ENCODE assay signal across 13 cellular contexts in genomic region chr12:115570271-115570777, GRCh38.
DNase-seq lines count a peak whose midpoint lies in the region; ATAC-seq, FAIRE-seq and TF ChIP-seq lines count a peak whose summit lies in the region.
"Had no signal": no experiment of that assay in that cellular context is flagged by ENCODE, and none has a peak within 500 bp of the region (broad histone marks: within the 10 kb centered on the region; RNA-seq: fewer than 3 reads in every experiment).

No MANE protein-coding gene starts in this region.

- H2AK9ac ChIP-seq in IMR-90 (replicated peaks; ENCODE audit: low read depth, low read length, poor library complexity): no peak overlapping the region

- no peaks in the 10 kb centered on the region for H4K20me1 ChIP-seq in IMR-90 (ENCODE audit: insufficient read depth, low read length)

- no peak for TF ChIP-seq POLR2A in IMR-90 (IDR thresholded peaks at IDR 0.05; ENCODE audit: low read depth, low read length)

- no peak overlapping the region for H3K9ac ChIP-seq in IMR-90 (ENCODE audit: low read depth, low read length)

- no peak; the same call in 1 of the 2 replicates for ATAC-seq in IMR-90 (ENCODE audit: low read depth)

- TF ChIP-seq CTCF in AG04450 (IDR thresholded peaks at IDR 0.05; ENCODE audit: low read depth, low read length) (no peak), IMR-90 (conservative IDR thresholded peaks at IDR 0.05; ENCODE audit: low read depth, low read length) (no peak), astrocyte of the cerebellum (IDR thresholded peaks at IDR 0.05; ENCODE audit: low read depth, low read length, missing control alignments) (no peak)

- no CpG with 5 or more reads among the region's 19 CpGs for WGBS in IMR-90 (ENCODE audit: extremely low coverage in 2 of 2, insufficient read length in 1 of 2), 2 experiments
- WGBS in small intestine, 3 donors: 83 to 90% (median 83%) methylated on average over 19 of the region's 19 CpGs

- TF ChIP-seq RAD21 in IMR-90 (IDR thresholded peaks at IDR 0.05; ENCODE audit: low read length): no peak

- H3K9me1 ChIP-seq in IMR-90 (ENCODE audit: insufficient read depth, low read length): no peaks in the 10 kb centered on the region

- H3K9me3 ChIP-seq in AG04450 (ENCODE audit: control insufficient read depth, insufficient read depth, low read length) (no peaks in the 10 kb centered on the region; the same call in 1 of the 2 replicates), IMR-90 (ENCODE audit: control insufficient read depth, insufficient read depth, low read length) (no peaks in the 10 kb centered on the region), small intestine (ENCODE audit: control insufficient read depth, low read depth) (no peaks in the 10 kb centered on the region), SJCRH30 (replicated peaks) (no peaks in the 10 kb centered on the region)
- H3K9me3 ChIP-seq: ovary had no signal

- H4K91ac ChIP-seq in IMR-90 (ENCODE audit: insufficient read depth, low read depth, low read length): no peak overlapping the region

- no peak overlapping the region for H3K4ac ChIP-seq in IMR-90 (ENCODE audit: low read depth, low read length)

- H3K36me3 ChIP-seq in IMR-90 (ENCODE audit: control insufficient read depth, insufficient read depth, low read length) (no peaks in the 10 kb centered on the region), small intestine (ENCODE audit: control insufficient read depth in 2 of 2, insufficient read depth in 2 of 2, low read length in 2 of 2) (no peaks in the 10 kb centered on the region), SJCRH30 (no peaks in the 10 kb centered on the region)
- H3K36me3 ChIP-seq: ovary had no signal

- no peak overlapping the region for H3K56ac ChIP-seq in IMR-90 (ENCODE audit: extremely low read depth, insufficient read depth, low read length)

- H3K79me1 ChIP-seq in IMR-90 (ENCODE audit: low read depth in 1 of 2, low read length in 2 of 2): no peaks in the 10 kb centered on the region

- no peak overlapping the region for H4K8ac ChIP-seq in IMR-90 (ENCODE audit: low read depth in 2 of 2, low read length in 2 of 2)

- no peak overlapping the region for H3K4me2 ChIP-seq in IMR-90 (ENCODE audit: low read depth, low read length)

- H3K23ac ChIP-seq in IMR-90 (ENCODE audit: low read depth, low read length): no peak overlapping the region

- peaks cover 3% of the 10 kb centered on the region for H3K27me3 ChIP-seq in AG04450 (ENCODE audit: control insufficient read depth, insufficient read depth, low read length)
- H3K27me3 ChIP-seq in IMR-90 (ENCODE audit: control insufficient read depth, insufficient read depth, low read length): peaks cover 3% of the 10 kb centered on the region; the same call in 1 of the 2 replicates
- no peaks in the 10 kb centered on the region for H3K27me3 ChIP-seq in small intestine (ENCODE audit: control insufficient read depth in 2 of 2, insufficient read depth in 2 of 2, low read length in 2 of 2)
- H3K27me3 ChIP-seq in SJCRH30: no peaks in the 10 kb centered on the region
- H3K27me3 ChIP-seq: ovary had no signal

- H2BK15ac ChIP-seq in IMR-90 (ENCODE audit: low read depth, low read length): no peak overlapping the region

- H2BK5ac ChIP-seq in IMR-90 (ENCODE audit: low read depth, low read length, poor library complexity, severe bottlenecking): no peak overlapping the region

- H4K5ac ChIP-seq in IMR-90 (ENCODE audit: low read depth, low read length): no peak overlapping the region

- H3K14ac ChIP-seq in IMR-90 (replicated peaks; ENCODE audit: low read depth, low read length): no peak overlapping the region

- CTCF ChIA-PET in AG04450 (lab: Charles Lee): interaction anchor here (1.6 kb wide), 1 partner anchor 347 kb away, joined by 3 read pairs; no protein-coding TSS in a partner anchor
- CTCF ChIA-PET in IMR-90 (lab: Yijun Ruan, JAX): no interaction called here

- POLR2A ChIA-PET in AG04450 (lab: Yijun Ruan, JAX) (no interaction called here), IMR-90 (lab: Charles Lee; ENCODE audit: unreplicated experiment) (no interaction called here)

- peak overlapping the region; percentile 52 for H2AFZ ChIP-seq in IMR-90 (replicated peaks; ENCODE audit: low read length, poor library complexity)

- H2BK120ac ChIP-seq in IMR-90 (ENCODE audit: low read depth, low read length): no peak overlapping the region

- no peak overlapping the region for H2BK20ac ChIP-seq in IMR-90 (ENCODE audit: low read depth, low read length)

- H3K4me3 ChIP-seq in AG04450 (ENCODE audit: low read depth, low read length) (peak overlapping the region; percentile 47), IMR-90 (ENCODE audit: insufficient read depth, low read depth, low read length) (0 out of 2 replicates have a peak overlapping the region, but pooled peaks have one; percentile 10), astrocyte of the cerebellum (ENCODE audit: low read depth, low read length) (peak overlapping the region; percentile 35), small intestine (ENCODE audit: low read depth in 1 of 2, low read length in 2 of 2) (no peak overlapping the region), SJCRH30 (no peak overlapping the region)
- H3K4me3 ChIP-seq: ovary had no signal

- in situ Hi-C loops in IMR-90 (cut with MboI; ENCODE audit: low sequenced_read_pairs) (no loop called here), astrocyte of the cerebellum (cut with HindIII; ENCODE audit: low sequenced_read_pairs) (no loop called here)

- no peak overlapping the region for H2AK5ac ChIP-seq in IMR-90 (ENCODE audit: low read depth, low read length)

- intact Hi-C loops in IMR-90 (cut with micrococcal nuclease): loop anchor here (10.0 kb wide), 1 partner anchor 906 kb away; no protein-coding TSS in a partner anchor

- H3K27ac ChIP-seq in AG04450 (ENCODE audit: low read depth, low read length) (peak overlapping the region; percentile 11), IMR-90 (ENCODE audit: insufficient read depth, low read length) (no peak overlapping the region), small intestine (ENCODE audit: low read depth in 1 of 2, low read length in 1 of 2) (no peak overlapping the region), SJCRH30 (no peak overlapping the region)
- H3K27ac ChIP-seq: ovary had no signal

- DNase-seq in AG04450 (ENCODE audit: low read depth, low spot score): peak; percentile 11
- DNase-seq in IMR-90: peak; percentile 48
- DNase-seq in astrocyte of the cerebellum (ENCODE audit: low read depth): no peak
- peak; percentile 1 for DNase-seq in kidney tubule cell (ENCODE audit: low spot score)
- DNase-seq in small intestine: no peak
- DNase-seq in AML-193 (lab: John Stamatoyannopoulos, UW): no peak
- no peak for DNase-seq in SJCRH30
- DNase-seq in globus pallidus (ENCODE audit: low spot score): no peak
- DNase-seq: activated naive CD4-positive, alpha-beta T cell treated with anti-CD3 and anti-CD28 coated beads, Interleukin-2, amount 10 ng/mL, durations not matched to agents 7 days and 5 days; DMS79; NCI-H2171 treated with DMSO at 0.1 percent for 48 hours; ovary had no signal

- no peak for FAIRE-seq in small intestine (lab: Jason Lieb, UNC)
- FAIRE-seq: RCC 7860 had no signal

- no peak overlapping the region for H3K18ac ChIP-seq in IMR-90 (ENCODE audit: low read depth, low read length)

- dilution Hi-C loops in IMR-90 (cut with HindIII; ENCODE audit: low sequenced_read_pairs, unreplicated experiment): no loop called here

- H3K4me1 ChIP-seq in IMR-90 (ENCODE audit: control insufficient read depth, insufficient read depth, low read length): no peaks in the 10 kb centered on the region
- H3K4me1 ChIP-seq in small intestine (ENCODE audit: control insufficient read depth in 2 of 2, insufficient read depth in 1 of 2, low read depth in 1 of 2, low read length in 1 of 2): no peaks in the 10 kb centered on the region
- no peaks in the 10 kb centered on the region for H3K4me1 ChIP-seq in SJCRH30

- BruUV-seq in IMR-90 (replicated peaks; lab: Mats Ljungman, UMichigan): no TSS peak

TF ChIP-seq in IMR-90, 13 proteins besides CTCF, POLR2A, EP300 and RAD21:
- no peak for TF ChIP-seq MXI1 (IDR thresholded peaks at IDR 0.05; ENCODE audit: borderline replicate concordance, low read depth, low read length)
- TF ChIP-seq CHD1 (IDR thresholded peaks at IDR 0.05; ENCODE audit: low read depth, low read length): no peak
- TF ChIP-seq MAFK (IDR thresholded peaks at IDR 0.05; ENCODE audit: low read depth, low read length): no peak
- no peak for TF ChIP-seq MAZ (IDR thresholded peaks at IDR 0.05; ENCODE audit: borderline replicate concordance, low read depth, low read length)
- TF ChIP-seq RFX5 (IDR thresholded peaks at IDR 0.05; ENCODE audit: low read depth, low read length): no peak
- TF ChIP-seq SMC3 (IDR thresholded peaks at IDR 0.05; ENCODE audit: low read depth, low read length): no peak
- TF ChIP-seq, protein P1, sequence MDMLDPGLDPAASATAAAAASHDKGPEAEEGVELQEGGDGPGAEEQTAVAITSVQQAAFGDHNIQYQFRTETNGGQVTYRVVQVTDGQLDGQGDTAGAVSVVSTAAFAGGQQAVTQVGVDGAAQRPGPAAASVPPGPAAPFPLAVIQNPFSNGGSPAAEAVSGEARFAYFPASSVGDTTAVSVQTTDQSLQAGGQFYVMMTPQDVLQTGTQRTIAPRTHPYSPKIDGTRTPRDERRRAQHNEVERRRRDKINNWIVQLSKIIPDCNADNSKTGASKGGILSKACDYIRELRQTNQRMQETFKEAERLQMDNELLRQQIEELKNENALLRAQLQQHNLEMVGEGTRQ (IDR thresholded peaks at IDR 0.05; ENCODE audit: low read depth, low read length): no peak
- TF ChIP-seq FOS (IDR thresholded peaks at IDR 0.05; ENCODE audit: low read depth, low read length): no peak
- TF ChIP-seq CEBPB (IDR thresholded peaks at IDR 0.05; ENCODE audit: low read depth, low read length): no peak
- TF ChIP-seq RCOR1 (IDR thresholded peaks at IDR 0.05; ENCODE audit: insufficient replicate concordance, low read length): no peak
- no peak for TF ChIP-seq BHLHE40 (IDR thresholded peaks at IDR 0.05; ENCODE audit: low read depth, low read length)
- TF ChIP-seq NFE2L2 (IDR thresholded peaks at IDR 0.05; ENCODE audit: low read depth, low read length): no peak
- TF ChIP-seq, protein P2, sequence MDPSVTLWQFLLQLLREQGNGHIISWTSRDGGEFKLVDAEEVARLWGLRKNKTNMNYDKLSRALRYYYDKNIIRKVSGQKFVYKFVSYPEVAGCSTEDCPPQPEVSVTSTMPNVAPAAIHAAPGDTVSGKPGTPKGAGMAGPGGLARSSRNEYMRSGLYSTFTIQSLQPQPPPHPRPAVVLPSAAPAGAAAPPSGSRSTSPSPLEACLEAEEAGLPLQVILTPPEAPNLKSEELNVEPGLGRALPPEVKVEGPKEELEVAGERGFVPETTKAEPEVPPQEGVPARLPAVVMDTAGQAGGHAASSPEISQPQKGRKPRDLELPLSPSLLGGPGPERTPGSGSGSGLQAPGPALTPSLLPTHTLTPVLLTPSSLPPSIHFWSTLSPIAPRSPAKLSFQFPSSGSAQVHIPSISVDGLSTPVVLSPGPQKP (IDR thresholded peaks at IDR 0.05; ENCODE audit: borderline replicate concordance, low read depth, low read length): no peak
TF ChIP-seq in IMR-90: peak in this region for 0.

Comparison
In these comparisons a context has a peak if more than half of its experiments do, and no peak if none do; other contexts are left out.
1. DNase-seq: peak in AG04450 (single experiment), IMR-90 (single experiment) and kidney tubule cell (single experiment); none in astrocyte of the cerebellum (single experiment), small intestine (single experiment), AML-193 (0 of 2), SJCRH30 (0 of 2) and globus pallidus (single experiment).
2. H3K4me3 ChIP-seq: peak in AG04450 (single experiment), IMR-90 (single experiment) and astrocyte of the cerebellum (single experiment); none in small intestine (0 of 2) and SJCRH30 (single experiment).